ENCODE assay signal across 1 cellular context in the genomic region with DNA sequence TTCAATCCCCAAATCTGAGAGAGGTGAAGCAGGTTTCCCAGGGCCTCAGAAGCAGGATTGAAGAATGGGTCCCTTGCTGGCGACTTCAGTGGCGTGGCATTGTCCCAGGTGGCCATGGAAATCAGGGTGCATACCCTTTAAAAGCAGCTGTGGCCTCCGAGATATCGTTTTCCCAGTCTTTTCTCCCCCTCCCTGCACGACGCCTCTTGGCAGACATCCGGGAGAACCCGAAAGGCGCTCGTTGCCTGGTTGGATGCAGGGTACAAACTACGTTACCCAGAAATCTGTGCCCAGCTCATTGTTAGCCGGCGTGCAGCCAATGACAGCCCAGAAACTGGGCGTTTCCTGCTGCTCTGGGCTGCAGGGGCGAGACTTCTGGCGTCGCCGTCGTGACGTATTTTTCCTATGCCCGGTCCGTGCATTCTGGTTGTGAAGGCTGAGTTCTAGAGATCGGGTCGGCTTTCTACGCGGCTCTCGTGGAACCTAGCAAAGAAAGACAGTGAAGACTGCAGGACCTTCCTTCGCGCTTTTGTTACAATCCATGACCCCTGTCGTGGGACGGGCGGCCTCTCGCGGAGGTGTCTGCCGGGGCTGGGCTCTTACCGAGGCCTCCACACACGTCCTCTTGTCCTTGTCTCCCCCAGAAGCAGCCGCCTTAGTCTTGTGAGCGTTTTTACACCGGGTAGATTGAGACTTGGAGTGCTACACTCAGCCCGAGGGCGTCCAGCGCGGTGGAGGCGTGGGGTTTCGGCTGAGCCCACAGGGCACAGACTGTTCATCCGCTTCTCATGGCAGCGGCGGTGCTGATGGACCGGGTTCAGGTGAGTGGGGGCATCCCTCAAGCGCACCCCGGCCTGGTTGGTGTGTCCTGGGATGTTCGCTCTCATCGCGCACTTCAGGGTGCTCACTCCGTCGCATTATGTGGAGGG.
TF ChIP-seq lines count a peak whose summit lies in the region.

A gene (plus strand): TSS at position 395 of the 929 bp plus-strand sequence. CDS start 394 bp downstream, at position 789.

TF ChIP-seq in HepG2, 621 proteins besides CTCF, POLR2A, EP300 and RAD21 (continued from another document and continues in another):
- TF ChIP-seq, protein P1, sequence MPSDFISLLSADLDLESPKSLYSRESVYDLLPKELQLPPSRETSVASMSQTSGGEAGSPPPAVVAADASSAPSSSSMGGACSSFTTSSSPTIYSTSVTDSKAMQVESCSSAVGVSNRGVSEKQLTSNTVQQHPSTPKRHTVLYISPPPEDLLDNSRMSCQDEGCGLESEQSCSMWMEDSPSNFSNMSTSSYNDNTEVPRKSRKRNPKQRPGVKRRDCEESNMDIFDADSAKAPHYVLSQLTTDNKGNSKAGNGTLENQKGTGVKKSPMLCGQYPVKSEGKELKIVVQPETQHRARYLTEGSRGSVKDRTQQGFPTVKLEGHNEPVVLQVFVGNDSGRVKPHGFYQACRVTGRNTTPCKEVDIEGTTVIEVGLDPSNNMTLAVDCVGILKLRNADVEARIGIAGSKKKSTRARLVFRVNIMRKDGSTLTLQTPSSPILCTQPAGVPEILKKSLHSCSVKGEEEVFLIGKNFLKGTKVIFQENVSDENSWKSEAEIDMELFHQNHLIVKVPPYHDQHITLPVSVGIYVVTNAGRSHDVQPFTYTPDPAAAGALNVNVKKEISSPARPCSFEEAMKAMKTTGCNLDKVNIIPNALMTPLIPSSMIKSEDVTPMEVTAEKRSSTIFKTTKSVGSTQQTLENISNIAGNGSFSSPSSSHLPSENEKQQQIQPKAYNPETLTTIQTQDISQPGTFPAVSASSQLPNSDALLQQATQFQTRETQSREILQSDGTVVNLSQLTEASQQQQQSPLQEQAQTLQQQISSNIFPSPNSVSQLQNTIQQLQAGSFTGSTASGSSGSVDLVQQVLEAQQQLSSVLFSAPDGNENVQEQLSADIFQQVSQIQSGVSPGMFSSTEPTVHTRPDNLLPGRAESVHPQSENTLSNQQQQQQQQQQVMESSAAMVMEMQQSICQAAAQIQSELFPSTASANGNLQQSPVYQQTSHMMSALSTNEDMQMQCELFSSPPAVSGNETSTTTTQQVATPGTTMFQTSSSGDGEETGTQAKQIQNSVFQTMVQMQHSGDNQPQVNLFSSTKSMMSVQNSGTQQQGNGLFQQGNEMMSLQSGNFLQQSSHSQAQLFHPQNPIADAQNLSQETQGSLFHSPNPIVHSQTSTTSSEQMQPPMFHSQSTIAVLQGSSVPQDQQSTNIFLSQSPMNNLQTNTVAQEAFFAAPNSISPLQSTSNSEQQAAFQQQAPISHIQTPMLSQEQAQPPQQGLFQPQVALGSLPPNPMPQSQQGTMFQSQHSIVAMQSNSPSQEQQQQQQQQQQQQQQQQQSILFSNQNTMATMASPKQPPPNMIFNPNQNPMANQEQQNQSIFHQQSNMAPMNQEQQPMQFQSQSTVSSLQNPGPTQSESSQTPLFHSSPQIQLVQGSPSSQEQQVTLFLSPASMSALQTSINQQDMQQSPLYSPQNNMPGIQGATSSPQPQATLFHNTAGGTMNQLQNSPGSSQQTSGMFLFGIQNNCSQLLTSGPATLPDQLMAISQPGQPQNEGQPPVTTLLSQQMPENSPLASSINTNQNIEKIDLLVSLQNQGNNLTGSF (CRISPR knock-in tag; IDR thresholded peaks at IDR 0.05), result no peak
- TF ChIP-seq ZNF75D (CRISPR knock-in tag; IDR thresholded peaks at IDR 0.05; ENCODE audit: borderline replicate concordance), result no peak
- TF ChIP-seq HNRNPH1 (optimal IDR thresholded peaks at IDR 0.05; ENCODE audit: low read depth, low read length), result no peak
- TF ChIP-seq ARNT (IDR thresholded peaks at IDR 0.05), result no peak
- no peak for TF ChIP-seq ZIK1 (CRISPR knock-in tag; IDR thresholded peaks at IDR 0.05; ENCODE audit: borderline replicate concordance, low read depth)
- no peak for TF ChIP-seq TMF1 (CRISPR knock-in tag; IDR thresholded peaks at IDR 0.05; ENCODE audit: low read depth)
- 0 out of 2 replicates have a peak, but pooled peaks have one; percentile 50 for TF ChIP-seq SIN3A (IDR thresholded peaks at IDR 0.05; ENCODE audit: borderline replicate concordance, low read depth, low read length)
- TF ChIP-seq, protein P2, sequence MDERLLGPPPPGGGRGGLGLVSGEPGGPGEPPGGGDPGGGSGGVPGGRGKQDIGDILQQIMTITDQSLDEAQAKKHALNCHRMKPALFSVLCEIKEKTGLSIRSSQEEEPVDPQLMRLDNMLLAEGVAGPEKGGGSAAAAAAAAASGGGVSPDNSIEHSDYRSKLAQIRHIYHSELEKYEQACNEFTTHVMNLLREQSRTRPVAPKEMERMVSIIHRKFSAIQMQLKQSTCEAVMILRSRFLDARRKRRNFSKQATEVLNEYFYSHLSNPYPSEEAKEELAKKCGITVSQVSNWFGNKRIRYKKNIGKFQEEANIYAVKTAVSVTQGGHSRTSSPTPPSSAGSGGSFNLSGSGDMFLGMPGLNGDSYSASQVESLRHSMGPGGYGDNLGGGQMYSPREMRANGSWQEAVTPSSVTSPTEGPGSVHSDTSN (CRISPR knock-in tag; IDR thresholded peaks at IDR 0.05), result 0 out of 2 replicates have a peak, but pooled peaks have one; percentile 8
- TF ChIP-seq, protein P3, sequence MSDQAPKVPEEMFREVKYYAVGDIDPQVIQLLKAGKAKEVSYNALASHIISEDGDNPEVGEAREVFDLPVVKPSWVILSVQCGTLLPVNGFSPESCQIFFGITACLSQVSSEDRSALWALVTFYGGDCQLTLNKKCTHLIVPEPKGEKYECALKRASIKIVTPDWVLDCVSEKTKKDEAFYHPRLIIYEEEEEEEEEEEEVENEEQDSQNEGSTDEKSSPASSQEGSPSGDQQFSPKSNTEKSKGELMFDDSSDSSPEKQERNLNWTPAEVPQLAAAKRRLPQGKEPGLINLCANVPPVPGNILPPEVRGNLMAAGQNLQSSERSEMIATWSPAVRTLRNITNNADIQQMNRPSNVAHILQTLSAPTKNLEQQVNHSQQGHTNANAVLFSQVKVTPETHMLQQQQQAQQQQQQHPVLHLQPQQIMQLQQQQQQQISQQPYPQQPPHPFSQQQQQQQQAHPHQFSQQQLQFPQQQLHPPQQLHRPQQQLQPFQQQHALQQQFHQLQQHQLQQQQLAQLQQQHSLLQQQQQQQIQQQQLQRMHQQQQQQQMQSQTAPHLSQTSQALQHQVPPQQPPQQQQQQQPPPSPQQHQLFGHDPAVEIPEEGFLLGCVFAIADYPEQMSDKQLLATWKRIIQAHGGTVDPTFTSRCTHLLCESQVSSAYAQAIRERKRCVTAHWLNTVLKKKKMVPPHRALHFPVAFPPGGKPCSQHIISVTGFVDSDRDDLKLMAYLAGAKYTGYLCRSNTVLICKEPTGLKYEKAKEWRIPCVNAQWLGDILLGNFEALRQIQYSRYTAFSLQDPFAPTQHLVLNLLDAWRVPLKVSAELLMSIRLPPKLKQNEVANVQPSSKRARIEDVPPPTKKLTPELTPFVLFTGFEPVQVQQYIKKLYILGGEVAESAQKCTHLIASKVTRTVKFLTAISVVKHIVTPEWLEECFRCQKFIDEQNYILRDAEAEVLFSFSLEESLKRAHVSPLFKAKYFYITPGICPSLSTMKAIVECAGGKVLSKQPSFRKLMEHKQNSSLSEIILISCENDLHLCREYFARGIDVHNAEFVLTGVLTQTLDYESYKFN (CRISPR knock-in tag; conservative IDR thresholded peaks at IDR 0.05), result peak; percentile 2; the same call in 1 of the 2 replicates
- TF ChIP-seq ZNF224 (CRISPR knock-in tag; IDR thresholded peaks at IDR 0.05), result 0 out of 2 replicates have a peak, but pooled peaks have one; percentile 46
- no peak for TF ChIP-seq SATB2 (CRISPR knock-in tag; IDR thresholded peaks at IDR 0.05)
- TF ChIP-seq BCL6 (CRISPR knock-in tag; IDR thresholded peaks at IDR 0.05), result no peak
- TF ChIP-seq MIXL1 (CRISPR knock-in tag; IDR thresholded peaks at IDR 0.05), result peak; percentile 66; the same call in 1 of the 2 replicates
- TF ChIP-seq ZNF562 (CRISPR knock-in tag; IDR thresholded peaks at IDR 0.05; ENCODE audit: borderline replicate concordance), result no peak
- no peak for TF ChIP-seq PLRG1 (conservative IDR thresholded peaks at IDR 0.05)
- TF ChIP-seq, protein P4, sequence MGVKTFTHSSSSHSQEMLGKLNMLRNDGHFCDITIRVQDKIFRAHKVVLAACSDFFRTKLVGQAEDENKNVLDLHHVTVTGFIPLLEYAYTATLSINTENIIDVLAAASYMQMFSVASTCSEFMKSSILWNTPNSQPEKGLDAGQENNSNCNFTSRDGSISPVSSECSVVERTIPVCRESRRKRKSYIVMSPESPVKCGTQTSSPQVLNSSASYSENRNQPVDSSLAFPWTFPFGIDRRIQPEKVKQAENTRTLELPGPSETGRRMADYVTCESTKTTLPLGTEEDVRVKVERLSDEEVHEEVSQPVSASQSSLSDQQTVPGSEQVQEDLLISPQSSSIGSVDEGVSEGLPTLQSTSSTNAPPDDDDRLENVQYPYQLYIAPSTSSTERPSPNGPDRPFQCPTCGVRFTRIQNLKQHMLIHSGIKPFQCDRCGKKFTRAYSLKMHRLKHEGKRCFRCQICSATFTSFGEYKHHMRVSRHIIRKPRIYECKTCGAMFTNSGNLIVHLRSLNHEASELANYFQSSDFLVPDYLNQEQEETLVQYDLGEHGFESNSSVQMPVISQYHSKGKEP (CRISPR knock-in tag; IDR thresholded peaks at IDR 0.05), result no peak
- TF ChIP-seq JDP2 (CRISPR knock-in tag; IDR thresholded peaks at IDR 0.05; ENCODE audit: borderline replicate concordance), result no peak
- TF ChIP-seq EED (CRISPR knock-in tag; IDR thresholded peaks at IDR 0.05), result no peak
- TF ChIP-seq, protein P5, sequence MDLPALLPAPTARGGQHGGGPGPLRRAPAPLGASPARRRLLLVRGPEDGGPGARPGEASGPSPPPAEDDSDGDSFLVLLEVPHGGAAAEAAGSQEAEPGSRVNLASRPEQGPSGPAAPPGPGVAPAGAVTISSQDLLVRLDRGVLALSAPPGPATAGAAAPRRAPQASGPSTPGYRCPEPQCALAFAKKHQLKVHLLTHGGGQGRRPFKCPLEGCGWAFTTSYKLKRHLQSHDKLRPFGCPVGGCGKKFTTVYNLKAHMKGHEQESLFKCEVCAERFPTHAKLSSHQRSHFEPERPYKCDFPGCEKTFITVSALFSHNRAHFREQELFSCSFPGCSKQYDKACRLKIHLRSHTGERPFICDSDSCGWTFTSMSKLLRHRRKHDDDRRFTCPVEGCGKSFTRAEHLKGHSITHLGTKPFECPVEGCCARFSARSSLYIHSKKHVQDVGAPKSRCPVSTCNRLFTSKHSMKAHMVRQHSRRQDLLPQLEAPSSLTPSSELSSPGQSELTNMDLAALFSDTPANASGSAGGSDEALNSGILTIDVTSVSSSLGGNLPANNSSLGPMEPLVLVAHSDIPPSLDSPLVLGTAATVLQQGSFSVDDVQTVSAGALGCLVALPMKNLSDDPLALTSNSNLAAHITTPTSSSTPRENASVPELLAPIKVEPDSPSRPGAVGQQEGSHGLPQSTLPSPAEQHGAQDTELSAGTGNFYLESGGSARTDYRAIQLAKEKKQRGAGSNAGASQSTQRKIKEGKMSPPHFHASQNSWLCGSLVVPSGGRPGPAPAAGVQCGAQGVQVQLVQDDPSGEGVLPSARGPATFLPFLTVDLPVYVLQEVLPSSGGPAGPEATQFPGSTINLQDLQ (CRISPR knock-in tag; IDR thresholded peaks at IDR 0.05), result no peak
- no peak for TF ChIP-seq ZNF879 (CRISPR knock-in tag; IDR thresholded peaks at IDR 0.05)
- TF ChIP-seq NCOA1 (CRISPR knock-in tag; IDR thresholded peaks at IDR 0.05), result no peak
- TF ChIP-seq TCF7 (IDR thresholded peaks at IDR 0.05; ENCODE audit: low read depth), result no peak
- TF ChIP-seq SMARCE1 (IDR thresholded peaks at IDR 0.05; ENCODE audit: borderline replicate concordance), result no peak
- no peak for TF ChIP-seq KAT7 (CRISPR knock-in tag; IDR thresholded peaks at IDR 0.05; ENCODE audit: borderline replicate concordance)
- TF ChIP-seq SMARCC2 (IDR thresholded peaks at IDR 0.05), result no peak
- no peak for TF ChIP-seq NFATC3 (CRISPR knock-in tag; IDR thresholded peaks at IDR 0.05)
- no peak for TF ChIP-seq MXD4 (CRISPR knock-in tag; IDR thresholded peaks at IDR 0.05)
- no peak for TF ChIP-seq RXRB (CRISPR knock-in tag; IDR thresholded peaks at IDR 0.05; ENCODE audit: borderline replicate concordance)
- TF ChIP-seq, protein P6, sequence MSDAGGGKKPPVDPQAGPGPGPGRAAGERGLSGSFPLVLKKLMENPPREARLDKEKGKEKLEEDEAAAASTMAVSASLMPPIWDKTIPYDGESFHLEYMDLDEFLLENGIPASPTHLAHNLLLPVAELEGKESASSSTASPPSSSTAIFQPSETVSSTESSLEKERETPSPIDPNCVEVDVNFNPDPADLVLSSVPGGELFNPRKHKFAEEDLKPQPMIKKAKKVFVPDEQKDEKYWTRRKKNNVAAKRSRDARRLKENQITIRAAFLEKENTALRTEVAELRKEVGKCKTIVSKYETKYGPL (CRISPR knock-in tag; IDR thresholded peaks at IDR 0.05), result no peak
- TF ChIP-seq, protein P7, sequence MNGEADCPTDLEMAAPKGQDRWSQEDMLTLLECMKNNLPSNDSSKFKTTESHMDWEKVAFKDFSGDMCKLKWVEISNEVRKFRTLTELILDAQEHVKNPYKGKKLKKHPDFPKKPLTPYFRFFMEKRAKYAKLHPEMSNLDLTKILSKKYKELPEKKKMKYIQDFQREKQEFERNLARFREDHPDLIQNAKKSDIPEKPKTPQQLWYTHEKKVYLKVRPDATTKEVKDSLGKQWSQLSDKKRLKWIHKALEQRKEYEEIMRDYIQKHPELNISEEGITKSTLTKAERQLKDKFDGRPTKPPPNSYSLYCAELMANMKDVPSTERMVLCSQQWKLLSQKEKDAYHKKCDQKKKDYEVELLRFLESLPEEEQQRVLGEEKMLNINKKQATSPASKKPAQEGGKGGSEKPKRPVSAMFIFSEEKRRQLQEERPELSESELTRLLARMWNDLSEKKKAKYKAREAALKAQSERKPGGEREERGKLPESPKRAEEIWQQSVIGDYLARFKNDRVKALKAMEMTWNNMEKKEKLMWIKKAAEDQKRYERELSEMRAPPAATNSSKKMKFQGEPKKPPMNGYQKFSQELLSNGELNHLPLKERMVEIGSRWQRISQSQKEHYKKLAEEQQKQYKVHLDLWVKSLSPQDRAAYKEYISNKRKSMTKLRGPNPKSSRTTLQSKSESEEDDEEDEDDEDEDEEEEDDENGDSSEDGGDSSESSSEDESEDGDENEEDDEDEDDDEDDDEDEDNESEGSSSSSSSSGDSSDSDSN (CRISPR knock-in tag; IDR thresholded peaks at IDR 0.05), result no peak
- peak; percentile 82 for TF ChIP-seq SP2 (CRISPR knock-in tag; IDR thresholded peaks at IDR 0.05)
- TF ChIP-seq, protein P8, sequence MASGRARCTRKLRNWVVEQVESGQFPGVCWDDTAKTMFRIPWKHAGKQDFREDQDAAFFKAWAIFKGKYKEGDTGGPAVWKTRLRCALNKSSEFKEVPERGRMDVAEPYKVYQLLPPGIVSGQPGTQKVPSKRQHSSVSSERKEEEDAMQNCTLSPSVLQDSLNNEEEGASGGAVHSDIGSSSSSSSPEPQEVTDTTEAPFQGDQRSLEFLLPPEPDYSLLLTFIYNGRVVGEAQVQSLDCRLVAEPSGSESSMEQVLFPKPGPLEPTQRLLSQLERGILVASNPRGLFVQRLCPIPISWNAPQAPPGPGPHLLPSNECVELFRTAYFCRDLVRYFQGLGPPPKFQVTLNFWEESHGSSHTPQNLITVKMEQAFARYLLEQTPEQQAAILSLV (CRISPR knock-in tag; IDR thresholded peaks at IDR 0.05; ENCODE audit: borderline replicate concordance), result peak; percentile 74; the same call in 1 of the 2 replicates
- TF ChIP-seq IRF2 (CRISPR knock-in tag; IDR thresholded peaks at IDR 0.05), result peak; percentile 89
- no peak for TF ChIP-seq SRSF1 (optimal IDR thresholded peaks at IDR 0.05; ENCODE audit: low read depth, low read length)
- TF ChIP-seq PHF20 (CRISPR knock-in tag; IDR thresholded peaks at IDR 0.05), result peak; percentile 95
- no peak for TF ChIP-seq SNRNP70 (IDR thresholded peaks at IDR 0.05; ENCODE audit: low read depth, low read length)
- no peak for TF ChIP-seq ZNF7 (CRISPR knock-in tag; IDR thresholded peaks at IDR 0.05)
- TF ChIP-seq ZSCAN12 (CRISPR knock-in tag; IDR thresholded peaks at IDR 0.05), result no peak
- TF ChIP-seq DNMT1 (CRISPR knock-in tag; IDR thresholded peaks at IDR 0.05), result no peak
- peak; percentile 68 for TF ChIP-seq SIN3B (IDR thresholded peaks at IDR 0.05; ENCODE audit: low read length)
- peak; percentile 96 for TF ChIP-seq ZNF143 (CRISPR knock-in tag; IDR thresholded peaks at IDR 0.05)
- no peak for TF ChIP-seq ZNF232 (CRISPR knock-in tag; IDR thresholded peaks at IDR 0.05; ENCODE audit: borderline replicate concordance)
- no peak for TF ChIP-seq ZNF713 (CRISPR knock-in tag; IDR thresholded peaks at IDR 0.05)
